In genomic region chr3:159796744-159797143, GRCh38 we compare ENCODE assay signal across 15 cellular contexts. TPM values are rescaled to one million over a fixed set of nuclear protein-coding genes. Genes with fewer than 3 reads are reported as not detected.
DNase-seq lines count a peak whose midpoint lies in the region; ATAC-seq, FAIRE-seq and TF ChIP-seq lines count a peak whose summit lies in the region.
"Had no signal": no experiment of that assay in that cellular context is flagged by ENCODE, and none has a peak within 500 bp of the region (broad histone marks: within the 10 kb centered on the region; RNA-seq: fewer than 3 reads in every experiment).

No MANE protein-coding gene starts in this region.

- H2BK5ac ChIP-seq in mesenchymal stem cell (ENCODE audit: low read depth, low read length, poor library complexity, severe bottlenecking) = no peak overlapping the region

- H3K4me1 ChIP-seq in heart right ventricle (peaks cover 10 to 94% (median 75%) of the 10 kb centered on the region in 9 donors), endothelial cell of umbilical vein (ENCODE audit: control insufficient read depth, extremely low read depth, insufficient read depth, low read length) (peaks cover 40% of the 10 kb centered on the region), mesenchymal stem cell (ENCODE audit: control insufficient read depth, insufficient read depth, low read depth, low read length) (peaks cover 12% of the 10 kb centered on the region), aorta (ENCODE audit: control insufficient read depth in 1 of 2, insufficient read depth in 2 of 2, low read length in 2 of 2) (peaks cover 12 to 25% of the 10 kb centered on the region in 2 donors)
- H3K4me1 ChIP-seq: BLaER1 had no signal

- no peaks in the 10 kb centered on the region for H4K20me1 ChIP-seq in endothelial cell of umbilical vein (replicated peaks; ENCODE audit: control insufficient read depth, extremely low read depth, insufficient read depth, low read length)
- H4K20me1 ChIP-seq: BLaER1 had no signal

- no peak overlapping the region for H2BK120ac ChIP-seq in mesenchymal stem cell (ENCODE audit: low read depth, low read length)

- no peak for TF ChIP-seq CTCF in heart right ventricle (IDR thresholded peaks at IDR 0.05)
- no peak for TF ChIP-seq CTCF in endothelial cell of umbilical vein (IDR thresholded peaks at IDR 0.05; ENCODE audit: extremely low read depth in 1 of 2, insufficient read depth in 1 of 2, low read depth in 1 of 2, low read length in 2 of 2)

- peak in 6 of 8 donors; percentile 22 to 66 (median 56) for ATAC-seq in heart right ventricle
- peak; percentile 77 for ATAC-seq in aorta (ENCODE audit: low FRiP score)
- no peak for ATAC-seq in HG02798 (IDR thresholded peaks at IDR 0.05; ENCODE audit: poor library complexity, unreplicated experiment)
- no peak for ATAC-seq in GM18868 (IDR thresholded peaks at IDR 0.05; ENCODE audit: unreplicated experiment)

- peaks cover 87% of the 10 kb centered on the region for H3K79me2 ChIP-seq in endothelial cell of umbilical vein (ENCODE audit: control insufficient read depth, insufficient read depth, low read length)

- H3K27me3 ChIP-seq in heart right ventricle (no peaks in the 10 kb centered on the region), endothelial cell of umbilical vein (ENCODE audit: control insufficient read depth in 2 of 2, insufficient read depth in 2 of 2, low read length in 2 of 2) (no peaks in the 10 kb centered on the region), mesenchymal stem cell (ENCODE audit: control insufficient read depth in 1 of 2, insufficient read depth in 1 of 2, low read length in 2 of 2) (no peaks in the 10 kb centered on the region), aorta (ENCODE audit: control insufficient read depth in 1 of 2, insufficient read depth in 2 of 2, low read length in 1 of 2) (no peaks in the 10 kb centered on the region)
- H3K27me3 ChIP-seq: BLaER1 had no signal

- POLR2A ChIA-PET in endothelial cell of umbilical vein (lab: Charles Lee) = no interaction called here

- intact Hi-C loops in heart right ventricle (cut with DNase I) (loop anchor here in 3 of 10 donors (2.0 to 5.0 kb wide), 2 partner anchors 32 to 34 kb away; no protein-coding TSS in a partner anchor), cardiac septum (cut with DNase I) (loop anchor here (5.0 kb wide), 1 partner anchor 84 kb away; no protein-coding TSS in a partner anchor), endothelial cell of umbilical vein (cut with micrococcal nuclease) (loop anchor here (1.0 to 5.0 kb wide), 4 partner anchors 21 to 86 kb away; no protein-coding TSS in a partner anchor), aorta (cut with DNase I) (loop anchor here (2.0 kb wide), 1 partner anchor 32 kb away; no protein-coding TSS in a partner anchor)

- no peak overlapping the region for H4K8ac ChIP-seq in mesenchymal stem cell (ENCODE audit: low read length)

- BruUV-seq in endothelial cell of umbilical vein (replicated peaks; lab: Mats Ljungman, UMichigan) = no TSS peak

- CTCF ChIA-PET in endothelial cell of umbilical vein (lab: Charles Lee) = interaction anchor here (0.6 to 2.6 kb wide), 10 partner anchors 8 to 532 kb away, joined by 3 to 21 read pairs (median 4); no protein-coding TSS in a partner anchor

- H3K79me1 ChIP-seq in mesenchymal stem cell (replicated peaks; ENCODE audit: low read length, poor library complexity, severe bottlenecking) = peaks cover 8% of the 10 kb centered on the region

- H4K91ac ChIP-seq in mesenchymal stem cell (ENCODE audit: low read length) = no peak overlapping the region

- H3K9me1 ChIP-seq in endothelial cell of umbilical vein (replicated peaks; ENCODE audit: control insufficient read depth, extremely low read depth, insufficient read depth, low read length) = no peaks in the 10 kb centered on the region

- no peaks in the 10 kb centered on the region for H3K9me3 ChIP-seq in heart right ventricle
- H3K9me3 ChIP-seq in endothelial cell of umbilical vein (replicated peaks; ENCODE audit: control insufficient read depth, insufficient read depth, low read length) = no peaks in the 10 kb centered on the region
- H3K9me3 ChIP-seq in mesenchymal stem cell (ENCODE audit: control insufficient read depth, low read length) = no peaks in the 10 kb centered on the region
- no peaks in the 10 kb centered on the region for H3K9me3 ChIP-seq in aorta (ENCODE audit: control insufficient read depth, low read length)
- H3K9me3 ChIP-seq: BLaER1, HAP-1 had no signal

- H3K27ac ChIP-seq in heart right ventricle (peak overlapping the region in 8 of 10 donors; percentile 49 to 80 (median 65)), endothelial cell of umbilical vein (ENCODE audit: insufficient read depth, low read depth, low read length) (peak overlapping the region; percentile 79), mesenchymal stem cell (ENCODE audit: low read length, poor library complexity, severe bottlenecking) (peak overlapping the region; percentile 45), aorta (ENCODE audit: low read depth in 1 of 2, low read length in 2 of 2) (peak overlapping the region in 1 of 2 donors; percentile 99)
- H3K27ac ChIP-seq: BLaER1, SK-N-MC had no signal

- dilution Hi-C loops in endothelial cell of umbilical vein (cut with MboI; ENCODE audit: extremely low pct_ligation_motif_present, low sequenced_read_pairs) = no loop called here

- H3K4me2 ChIP-seq in endothelial cell of umbilical vein (ENCODE audit: insufficient read depth, low read length) (peak overlapping the region; percentile 32), mesenchymal stem cell (ENCODE audit: low read length, poor library complexity, severe bottlenecking) (no peak overlapping the region)
- H3K4me2 ChIP-seq: BLaER1 had no signal

- DNase-seq in heart right ventricle = no peak
- no peak for DNase-seq in cardiac septum (ENCODE audit: low spot score)
- peak; percentile 86 for DNase-seq in endothelial cell of umbilical vein (ENCODE audit: low read depth, low spot score)
- DNase-seq in mesenchymal stem cell = peak; percentile 97
- no peak for DNase-seq in aorta
- no peak for DNase-seq in HK-2 (ENCODE audit: unreplicated experiment)
- DNase-seq: cortex of kidney; NCI-H1694 treated with DMSO at 0.1 percent for 48 hours; stimulated activated CD4-positive, alpha-beta T cell treated with anti-CD3 and anti-CD28 coated beads, Interleukin-2, amount 100 ng/mL, for 48 hours had no signal

- H3K36me3 ChIP-seq in heart right ventricle (no peaks in the 10 kb centered on the region), endothelial cell of umbilical vein (ENCODE audit: control insufficient read depth in 2 of 2, extremely low read depth in 1 of 2, insufficient read depth in 2 of 2, low read length in 2 of 2) (no peaks in the 10 kb centered on the region), mesenchymal stem cell (ENCODE audit: control insufficient read depth in 1 of 2, insufficient read depth in 2 of 2, low read depth in 1 of 2, low read length in 2 of 2) (no peaks in the 10 kb centered on the region), aorta (ENCODE audit: control insufficient read depth in 1 of 2, insufficient read depth in 2 of 2, low read length in 1 of 2) (no peaks in the 10 kb centered on the region)
- H3K36me3 ChIP-seq: BLaER1, HAP-1 had no signal

- 24 to 45% methylated on average over 1 of the region's 1 CpG for WGBS in heart right ventricle, 2 donors
- 17% methylated on average over 1 of the region's 1 CpG for WGBS in mesenchymal stem cell
- 1 to 8% methylated on average over 1 of the region's 1 CpG for WGBS in aorta, 2 donors

- FAIRE-seq in endothelial cell of umbilical vein (lab: Jason Lieb, UNC) = peak; percentile 21

- peak overlapping the region; percentile 66 for H3K9ac ChIP-seq in endothelial cell of umbilical vein (replicated peaks; ENCODE audit: extremely low read depth, insufficient read depth, low read length)
- H3K9ac ChIP-seq in mesenchymal stem cell (ENCODE audit: low read length) = peak overlapping the region; percentile 83
- H3K9ac ChIP-seq: BLaER1 had no signal

- no peak overlapping the region for H3K4ac ChIP-seq in mesenchymal stem cell (ENCODE audit: low read depth in 1 of 2, low read length in 2 of 2)

- no peak overlapping the region for H3K18ac ChIP-seq in mesenchymal stem cell (ENCODE audit: low read depth in 1 of 2, low read length in 2 of 2)

- H2AK5ac ChIP-seq in mesenchymal stem cell (ENCODE audit: low read length, severe bottlenecking) = no peak overlapping the region

- TF ChIP-seq POLR2A in endothelial cell of umbilical vein (IDR thresholded peaks at IDR 0.05; ENCODE audit: low read depth, low read length) = no peak

- H3K4me3 ChIP-seq in heart right ventricle (no peak overlapping the region), endothelial cell of umbilical vein (replicated peaks in 1 of 3; ENCODE audit: insufficient read depth in 1 of 3, low read depth in 1 of 3, low read length in 3 of 3) (no peak overlapping the region), mesenchymal stem cell (ENCODE audit: insufficient read depth in 1 of 2, low read depth in 1 of 2, low read length in 2 of 2) (no peak overlapping the region), aorta (ENCODE audit: low read length in 2 of 2) (no peak overlapping the region)
- H3K4me3 ChIP-seq: BLaER1, HAP-1, lung, SK-N-MC had no signal

- H3K23ac ChIP-seq in mesenchymal stem cell (ENCODE audit: low read length in 2 of 2) = no peak overlapping the region

- no peak overlapping the region for H2AFZ ChIP-seq in endothelial cell of umbilical vein (ENCODE audit: low read depth, low read length)
- no peak overlapping the region for H2AFZ ChIP-seq in mesenchymal stem cell (ENCODE audit: low read depth, low read length)

- no peak overlapping the region for H3K14ac ChIP-seq in mesenchymal stem cell (ENCODE audit: low read length in 2 of 2)

- H2BK15ac ChIP-seq in mesenchymal stem cell (ENCODE audit: low read depth, poor library complexity, severe bottlenecking) = no peak overlapping the region

- no peak overlapping the region for H2BK12ac ChIP-seq in mesenchymal stem cell (ENCODE audit: low read length in 2 of 2)

TF ChIP-seq in endothelial cell of umbilical vein, 7 proteins besides CTCF, POLR2A, EP300 and RAD21 (continues in another document):
- TF ChIP-seq FOS (IDR thresholded peaks at IDR 0.05; ENCODE audit: borderline replicate concordance, insufficient read depth, low read length) = peak; percentile 22
- TF ChIP-seq JUN (IDR thresholded peaks at IDR 0.05; ENCODE audit: borderline replicate concordance, insufficient read depth, insufficient read length, low read depth) = peak; percentile 95

RNA-seq across cellular contexts. Expression of gene SCHIP1, which starts 42.9 kb away (rescaled TPM):
- total RNA-seq in heart right ventricle (10 to 100 TPM; 35.4 to 66.2 (median 57.9) TPM), cardiac septum (52.3 TPM), endothelial cell of umbilical vein (23.1 and 34.5 TPM in 2 replicates), aorta (10 to 100 TPM; 18.0 to 32.7 TPM)
- polyA plus RNA-seq in heart right ventricle (10 to 100 TPM; 14.8 to 62.5 TPM), endothelial cell of umbilical vein (9.4 and 16.9 TPM in 2 replicates), aorta (1 to 10 TPM; 2.8 to 9.0 TPM)
- polyA plus RNA-seq in endothelial cell of umbilical vein (2011; cell fraction: cytosol; rRNA removed) = 17.9 and 20.5 TPM in 2 replicates
- 44.2 and 53.9 TPM in 2 replicates for polyA plus RNA-seq in endothelial cell of umbilical vein (2011; cell fraction: nucleus; rRNA removed)
- polyA plus RNA-seq in endothelial cell of umbilical vein (2012) = 15.5 and 20.4 TPM in 2 replicates
- 19.9 and 28.8 TPM in 2 replicates for polyA minus RNA-seq in endothelial cell of umbilical vein
- not detected for polyA minus RNA-seq in endothelial cell of umbilical vein (2011; cell fraction: cytosol; rRNA and poly(A)+ RNA removed)
- polyA minus RNA-seq in endothelial cell of umbilical vein (2011; cell fraction: nucleus; rRNA and poly(A)+ RNA removed) = 48.3 and 71.4 TPM in 2 replicates
- 7.2 TPM for polyA plus RNA-seq in mesenchymal stem cell (2013, experiment 1 of 2)
- polyA plus RNA-seq in mesenchymal stem cell (2013, experiment 2 of 2) = 7.2 TPM

Comparison
In these comparisons a context has a peak if more than half of its experiments do, and no peak if none do; other contexts are left out.
1. ATAC-seq: peak in heart right ventricle (6 of 8) and aorta (single experiment); none in HG02798 (single experiment) and GM18868 (single experiment).
2. DNase-seq: peak in endothelial cell of umbilical vein (single experiment) and mesenchymal stem cell (single experiment); none in heart right ventricle (0 of 2), cardiac septum (single experiment), aorta (0 of 2) and HK-2 (single experiment).